Comparison of ENCODE assay signal across 11 cellular contexts in the genomic region with DNA sequence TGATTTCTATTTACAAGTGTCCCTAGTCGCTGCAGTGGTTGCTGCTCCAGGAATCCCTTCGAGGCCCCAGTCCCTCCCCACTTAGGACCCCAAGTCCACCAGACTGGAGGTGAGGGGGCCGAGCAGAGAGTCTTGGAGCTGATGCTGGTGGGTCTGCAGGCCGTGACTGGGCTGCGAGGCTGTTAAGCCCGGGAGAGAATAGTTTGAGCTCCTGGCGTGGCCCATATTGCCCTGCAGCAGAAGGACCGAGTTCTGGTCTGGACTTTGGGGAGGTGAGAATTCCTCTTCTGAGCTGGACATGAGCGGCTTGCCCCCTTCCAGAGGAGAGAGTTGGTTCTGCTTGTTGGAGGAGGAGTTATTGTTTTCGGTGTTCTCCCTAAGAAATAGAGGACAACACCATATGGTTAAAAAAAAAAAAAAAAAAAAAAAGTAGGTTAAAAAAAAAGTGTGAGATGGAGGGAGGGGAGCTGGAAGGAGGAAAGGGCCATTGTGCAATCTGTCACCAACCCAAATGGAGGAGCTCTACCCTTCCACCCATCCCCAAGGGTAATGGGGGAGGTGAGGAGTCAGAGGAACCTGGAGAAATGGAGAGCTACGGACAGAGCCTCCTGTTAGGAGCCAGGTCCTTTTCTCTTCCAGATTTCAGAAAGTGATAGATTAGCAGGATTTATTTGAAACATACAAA. TPM values are rescaled to one million over a fixed set of nuclear protein-coding genes. Genes with fewer than 3 reads are reported as not detected.
DNase-seq lines count a peak whose midpoint lies in the region; ATAC-seq and TF ChIP-seq lines count a peak whose summit lies in the region.
"Had no signal": no experiment of that assay in that cellular context is flagged by ENCODE, and none has a peak within 500 bp of the region (broad histone marks: within the 10 kb centered on the region; RNA-seq: fewer than 3 reads in every experiment).

No MANE protein-coding gene starts in this region.

- peak overlapping the region; percentile 76 for H3K9ac ChIP-seq in PC-3 (ENCODE audit: low read length)
- H3K9ac ChIP-seq: BLaER1 treated with 17β-estradiol and CSF1 and Interleukin-3, amounts not matched to agents 10 nM and 100 nM had no signal

- H3K27me3 Mint-ChIP-seq in natural killer cell (ENCODE audit: low read depth in 2 of 2), result peaks cover 68 to 86% of the 10 kb centered on the region in 2 donors
- H3K27me3 Mint-ChIP-seq in natural killer cell treated with Interleukin-12 subunit alpha and Interleukin-12 subunit beta and Interleukin-15 and Interleukin-18, amount 100 ng/mL, for 72 hours, result peaks cover 65 to 83% of the 10 kb centered on the region in 2 donors
- H3K27me3 Mint-ChIP-seq in glutamatergic neuron (ENCODE audit: unreplicated experiment), result peaks cover 57% of the 10 kb centered on the region
- peaks cover 92% of the 10 kb centered on the region for H3K27me3 Mint-ChIP-seq in type B pancreatic cell

- peaks cover 59% of the 10 kb centered on the region for H3K79me2 ChIP-seq in PC-3 (ENCODE audit: low read length)

- H3K27ac Mint-ChIP-seq in natural killer cell (no peak overlapping the region), glutamatergic neuron (ENCODE audit: unreplicated experiment) (peak overlapping the region; percentile 93), type B pancreatic cell (no peak overlapping the region)
- no peak overlapping the region for H3K27ac Mint-ChIP-seq in natural killer cell treated with Interleukin-12 subunit alpha and Interleukin-12 subunit beta and Interleukin-15 and Interleukin-18, amount 100 ng/mL, for 72 hours

- no peaks in the 10 kb centered on the region for H3K9me3 Mint-ChIP-seq in natural killer cell
- no peaks in the 10 kb centered on the region for H3K9me3 Mint-ChIP-seq in natural killer cell treated with Interleukin-12 subunit alpha and Interleukin-12 subunit beta and Interleukin-15 and Interleukin-18, amount 100 ng/mL, for 72 hours
- peaks cover 50% of the 10 kb centered on the region for H3K9me3 Mint-ChIP-seq in glutamatergic neuron (ENCODE audit: unreplicated experiment)
- H3K9me3 Mint-ChIP-seq in type B pancreatic cell, result no peaks in the 10 kb centered on the region

- H4K20me1 ChIP-seq in PC-3 (ENCODE audit: low read length), result 0 out of 2 replicates have a peak, but pooled peaks cover 4% of the 10 kb centered on the region

- H3K27me3 ChIP-seq in PC-3 (ENCODE audit: low read length), result no peaks in the 10 kb centered on the region

- no peak for DNase-seq in natural killer cell
- DNase-seq in natural killer cell treated with Interleukin-12 subunit alpha and Interleukin-12 subunit beta and Interleukin-15 and Interleukin-18, amount 100 ng/mL, for 72 hours (ENCODE audit: low spot score), result no peak
- DNase-seq in PC-3, result peak; percentile 45
- DNase-seq in glutamatergic neuron, result peak; percentile 51
- DNase-seq in type B pancreatic cell (ENCODE audit: extremely low spot score, unreplicated experiment), result no peak
- no peak for DNase-seq in putamen (ENCODE audit: low spot score)
- DNase-seq in G401 (ENCODE audit: low spot score), result no peak
- no peak for DNase-seq in central memory CD4-positive, alpha-beta T cell
- DNase-seq: activated effector memory CD4-positive, alpha-beta T cell treated with Interleukin-2 at 50 U/mL for 16 hours; ovary had no signal

- BruUV-seq in PC-3 (replicated peaks; lab: Mats Ljungman, UMichigan), result no TSS peak

- H3K4me1 Mint-ChIP-seq in natural killer cell (peaks cover 15 to 22% of the 10 kb centered on the region in 2 donors), glutamatergic neuron (ENCODE audit: low read depth, unreplicated experiment) (peaks cover 39% of the 10 kb centered on the region), type B pancreatic cell (ENCODE audit: unreplicated experiment) (peaks cover 24% of the 10 kb centered on the region)
- H3K4me1 Mint-ChIP-seq in natural killer cell treated with Interleukin-12 subunit alpha and Interleukin-12 subunit beta and Interleukin-15 and Interleukin-18, amount 100 ng/mL, for 72 hours (ENCODE audit: low read depth in 2 of 2), result peaks cover 8 to 20% of the 10 kb centered on the region in 2 donors

- intact Hi-C loops in natural killer cell (cut with micrococcal nuclease) (no loop called here), PC-3 (cut with micrococcal nuclease) (loop anchor here (5.0 kb wide), 2 partner anchors 321 to 551 kb away; no protein-coding TSS in a partner anchor)

- no peaks in the 10 kb centered on the region for H3K9me2 ChIP-seq in PC-3 (replicated peaks; ENCODE audit: low read length)

- H3K9me3 ChIP-seq in PC-3 (ENCODE audit: low read length), result no peaks in the 10 kb centered on the region
- H3K9me3 ChIP-seq: ovary had no signal

- H3K4me3 ChIP-seq in PC-3 (ENCODE audit: low read length), result peak overlapping the region; percentile 75
- H3K4me3 ChIP-seq: ovary had no signal

- H3K4me3 Mint-ChIP-seq in natural killer cell, result peak overlapping the region; percentile 40
- H3K4me3 Mint-ChIP-seq in natural killer cell treated with Interleukin-12 subunit alpha and Interleukin-12 subunit beta and Interleukin-15 and Interleukin-18, amount 100 ng/mL, for 72 hours, result no peak overlapping the region
- peak overlapping the region; percentile 95 for H3K4me3 Mint-ChIP-seq in glutamatergic neuron (ENCODE audit: unreplicated experiment)
- peak overlapping the region; percentile 94 for H3K4me3 Mint-ChIP-seq in type B pancreatic cell

- no peaks in the 10 kb centered on the region for H3F3A ChIP-seq in PC-3 (ENCODE audit: low read length, unreplicated experiment)

- 0 out of 2 replicates have a peak, but pooled peaks cover 7% of the 10 kb centered on the region for H3K36me3 ChIP-seq in PC-3 (ENCODE audit: low read depth, low read length)
- H3K36me3 ChIP-seq: BLaER1 treated with 17β-estradiol and CSF1 and Interleukin-3, amounts not matched to agents 10 nM and 100 nM; ovary had no signal

- H3K36me3 Mint-ChIP-seq in natural killer cell (no peaks in the 10 kb centered on the region), glutamatergic neuron (ENCODE audit: unreplicated experiment) (peaks cover 23% of the 10 kb centered on the region), type B pancreatic cell (peaks cover 12% of the 10 kb centered on the region)
- no peaks in the 10 kb centered on the region for H3K36me3 Mint-ChIP-seq in natural killer cell treated with Interleukin-12 subunit alpha and Interleukin-12 subunit beta and Interleukin-15 and Interleukin-18, amount 100 ng/mL, for 72 hours

- in situ Hi-C loops in G401 (cut with HindIII; ENCODE audit: low sequenced_read_pairs), result no loop called here

- CTCF ChIA-PET in PC-3 (lab: Charles Lee), result interaction anchor here (0.5 to 0.7 kb wide), 3 partner anchors 386 to 648 kb away, joined by 3 to 9 read pairs (median 3); no protein-coding TSS in a partner anchor

- H3K27ac ChIP-seq in PC-3 (ENCODE audit: low read length), result peak overlapping the region; percentile 47
- H3K27ac ChIP-seq: BLaER1 treated with 17β-estradiol and CSF1 and Interleukin-3, amounts not matched to agents 10 nM and 100 nM; ovary had no signal

- ATAC-seq in natural killer cell (no peak), PC-3 (no peak)
- ATAC-seq in natural killer cell treated with Interleukin-12 subunit alpha and Interleukin-12 subunit beta and Interleukin-15 and Interleukin-18, amount 100 ng/mL, for 72 hours, result no peak

- POLR2A ChIA-PET in PC-3 (lab: Charles Lee; ENCODE audit: unreplicated experiment), result interaction anchor here (0.5 to 0.6 kb wide), 4 partner anchors 293 to 940 kb away, joined by 3 to 6 read pairs (median 3); a partner anchor contains a TSS

- TF ChIP-seq CTCF in natural killer cell (IDR thresholded peaks at IDR 0.05) (no peak), PC-3 (conservative IDR thresholded peaks at IDR 0.05; ENCODE audit: low read depth, low read length) (no peak), glutamatergic neuron (IDR thresholded peaks at IDR 0.05; ENCODE audit: partially characterized antibody, unreplicated experiment) (no peak), type B pancreatic cell (conservative IDR thresholded peaks at IDR 0.05) (no peak)

- H3K4me2 ChIP-seq in PC-3 (ENCODE audit: low read length), result peak overlapping the region; percentile 97

- peaks cover 21% of the 10 kb centered on the region for H3K4me1 ChIP-seq in PC-3 (ENCODE audit: insufficient read depth, low read length)

- peak overlapping the region; percentile 96 for H2AFZ ChIP-seq in PC-3 (ENCODE audit: low read length)

RNA-seq across cellular contexts. Expression of a gene that starts 2.9 kb away (rescaled TPM):
- total RNA-seq in natural killer cell (not detected), PC-3 (2014; rRNA removed) (16.5 and 18.2 TPM in 2 replicates), glutamatergic neuron (ENCODE audit: unreplicated experiment) (79.6 TPM), type B pancreatic cell (ENCODE audit: low replicate concordance) (1.00 and 32.6 TPM in 2 replicates)
- total RNA-seq in natural killer cell treated with Interleukin-12 subunit alpha and Interleukin-12 subunit beta and Interleukin-15 and Interleukin-18, amount 100 ng/mL, for 72 hours, result not detected
- 0.31 and 0.58 TPM in 2 replicates for total RNA-seq in G401 (2014; rRNA removed; shearing (Covaris generic))

Comparison
In these comparisons a context has a peak if more than half of its experiments do, and no peak if none do; other contexts are left out.
1. DNase-seq: peak in PC-3 (single experiment) and glutamatergic neuron (single experiment); none in natural killer cell (single experiment), natural killer cell treated with Interleukin-12 subunit alpha and Interleukin-12 subunit beta and Interleukin-15 and Interleukin-18, amount 100 ng/mL, for 72 hours (single experiment), type B pancreatic cell (single experiment), putamen (single experiment), G401 (single experiment) and central memory CD4-positive, alpha-beta T cell (single experiment).